1 cellular context compared by ENCODE assay signal in the genomic region with DNA sequence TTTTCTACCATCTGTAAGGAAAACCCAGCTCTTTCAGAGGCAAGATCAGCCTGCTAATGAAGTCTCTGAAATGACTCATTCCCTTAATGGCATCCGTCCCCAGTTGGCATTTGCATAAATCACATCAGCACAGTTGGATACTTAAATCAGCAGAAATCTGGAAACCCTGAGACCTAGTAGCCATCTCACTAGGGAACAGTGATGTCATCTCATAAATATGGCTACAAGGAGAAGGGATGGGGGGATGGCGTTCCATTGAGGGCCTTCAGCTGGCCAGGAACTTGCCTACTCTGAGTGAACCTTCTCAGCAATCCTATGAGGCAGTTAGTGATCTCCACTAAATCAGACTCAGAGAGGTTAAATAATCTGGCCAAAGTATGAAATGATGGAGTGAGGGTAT.
TF ChIP-seq lines count a peak whose summit lies in the region.

No MANE protein-coding gene starts in this region.

TF ChIP-seq in HEK293, 187 proteins besides CTCF, POLR2A, EP300 and RAD21 (continued from another document):
- TF ChIP-seq, protein P1, sequence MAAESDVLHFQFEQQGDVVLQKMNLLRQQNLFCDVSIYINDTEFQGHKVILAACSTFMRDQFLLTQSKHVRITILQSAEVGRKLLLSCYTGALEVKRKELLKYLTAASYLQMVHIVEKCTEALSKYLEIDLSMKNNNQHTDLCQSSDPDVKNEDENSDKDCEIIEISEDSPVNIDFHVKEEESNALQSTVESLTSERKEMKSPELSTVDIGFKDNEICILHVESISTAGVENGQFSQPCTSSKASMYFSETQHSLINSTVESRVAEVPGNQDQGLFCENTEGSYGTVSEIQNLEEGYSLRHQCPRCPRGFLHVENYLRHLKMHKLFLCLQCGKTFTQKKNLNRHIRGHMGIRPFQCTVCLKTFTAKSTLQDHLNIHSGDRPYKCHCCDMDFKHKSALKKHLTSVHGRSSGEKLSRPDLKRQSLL (tag by site-specific recombination; IDR thresholded peaks at IDR 0.05) = no peak
- no peak for TF ChIP-seq ZNF843 (tag by site-specific recombination; IDR thresholded peaks at IDR 0.05)
- TF ChIP-seq, protein P2, sequence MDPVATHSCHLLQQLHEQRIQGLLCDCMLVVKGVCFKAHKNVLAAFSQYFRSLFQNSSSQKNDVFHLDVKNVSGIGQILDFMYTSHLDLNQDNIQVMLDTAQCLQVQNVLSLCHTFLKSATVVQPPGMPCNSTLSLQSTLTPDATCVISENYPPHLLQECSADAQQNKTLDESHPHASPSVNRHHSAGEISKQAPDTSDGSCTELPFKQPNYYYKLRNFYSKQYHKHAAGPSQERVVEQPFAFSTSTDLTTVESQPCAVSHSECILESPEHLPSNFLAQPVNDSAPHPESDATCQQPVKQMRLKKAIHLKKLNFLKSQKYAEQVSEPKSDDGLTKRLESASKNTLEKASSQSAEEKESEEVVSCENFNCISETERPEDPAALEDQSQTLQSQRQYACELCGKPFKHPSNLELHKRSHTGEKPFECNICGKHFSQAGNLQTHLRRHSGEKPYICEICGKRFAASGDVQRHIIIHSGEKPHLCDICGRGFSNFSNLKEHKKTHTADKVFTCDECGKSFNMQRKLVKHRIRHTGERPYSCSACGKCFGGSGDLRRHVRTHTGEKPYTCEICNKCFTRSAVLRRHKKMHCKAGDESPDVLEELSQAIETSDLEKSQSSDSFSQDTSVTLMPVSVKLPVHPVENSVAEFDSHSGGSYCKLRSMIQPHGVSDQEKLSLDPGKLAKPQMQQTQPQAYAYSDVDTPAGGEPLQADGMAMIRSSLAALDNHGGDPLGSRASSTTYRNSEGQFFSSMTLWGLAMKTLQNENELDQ (tag by site-specific recombination; IDR thresholded peaks at IDR 0.05; ENCODE audit: low read depth) = no peak
- TF ChIP-seq ZNF114 (tag by site-specific recombination; IDR thresholded peaks at IDR 0.05) = no peak
- TF ChIP-seq GLI2 (tag by site-specific recombination; IDR thresholded peaks at IDR 0.05; ENCODE audit: borderline replicate concordance, low read depth) = no peak
- no peak for TF ChIP-seq ZBTB48 (tag by site-specific recombination; IDR thresholded peaks at IDR 0.05)
- TF ChIP-seq ZSCAN16 (tag by site-specific recombination; IDR thresholded peaks at IDR 0.05) = no peak
- TF ChIP-seq ZNF174 (tag by site-specific recombination; IDR thresholded peaks at IDR 0.05) = no peak
- TF ChIP-seq ZNF23 (tag by site-specific recombination; IDR thresholded peaks at IDR 0.05; ENCODE audit: borderline replicate concordance) = no peak
- peak; percentile 86 for TF ChIP-seq ZNF629 (tag by site-specific recombination; IDR thresholded peaks at IDR 0.05)
- TF ChIP-seq ZIC2 (tag by site-specific recombination; IDR thresholded peaks at IDR 0.05) = peak; percentile 80
- TF ChIP-seq ZNF670 (tag by site-specific recombination; IDR thresholded peaks at IDR 0.05; ENCODE audit: low read depth) = no peak
